ENCODE assay signal across 1 cellular context in genomic region chr2:230434677-230435324, GRCh38.
TF ChIP-seq lines count a peak whose summit lies in the region.

No MANE protein-coding gene starts in this region.

TF ChIP-seq in HepG2, 621 proteins besides CTCF, POLR2A, EP300 and RAD21 (continued from another document):
- TF ChIP-seq, protein P1, sequence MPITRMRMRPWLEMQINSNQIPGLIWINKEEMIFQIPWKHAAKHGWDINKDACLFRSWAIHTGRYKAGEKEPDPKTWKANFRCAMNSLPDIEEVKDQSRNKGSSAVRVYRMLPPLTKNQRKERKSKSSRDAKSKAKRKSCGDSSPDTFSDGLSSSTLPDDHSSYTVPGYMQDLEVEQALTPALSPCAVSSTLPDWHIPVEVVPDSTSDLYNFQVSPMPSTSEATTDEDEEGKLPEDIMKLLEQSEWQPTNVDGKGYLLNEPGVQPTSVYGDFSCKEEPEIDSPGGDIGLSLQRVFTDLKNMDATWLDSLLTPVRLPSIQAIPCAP (CRISPR knock-in tag; IDR thresholded peaks at IDR 0.05; ENCODE audit: low read depth) = no peak
- TF ChIP-seq RELA (CRISPR knock-in tag; IDR thresholded peaks at IDR 0.05) = no peak
- TF ChIP-seq FOXK1 (CRISPR knock-in tag; IDR thresholded peaks at IDR 0.05; ENCODE audit: borderline replicate concordance, low read depth) = no peak
- no peak for TF ChIP-seq ZNF564 (CRISPR knock-in tag; IDR thresholded peaks at IDR 0.05)
- TF ChIP-seq NCOA2 (CRISPR knock-in tag; IDR thresholded peaks at IDR 0.05) = no peak
- no peak for TF ChIP-seq TSC22D2 (CRISPR knock-in tag; IDR thresholded peaks at IDR 0.05; ENCODE audit: borderline replicate concordance)
- no peak for TF ChIP-seq ZNF354B (CRISPR knock-in tag; IDR thresholded peaks at IDR 0.05)
